Comparison of ENCODE assay signal across 9 cellular contexts in the genomic region with DNA sequence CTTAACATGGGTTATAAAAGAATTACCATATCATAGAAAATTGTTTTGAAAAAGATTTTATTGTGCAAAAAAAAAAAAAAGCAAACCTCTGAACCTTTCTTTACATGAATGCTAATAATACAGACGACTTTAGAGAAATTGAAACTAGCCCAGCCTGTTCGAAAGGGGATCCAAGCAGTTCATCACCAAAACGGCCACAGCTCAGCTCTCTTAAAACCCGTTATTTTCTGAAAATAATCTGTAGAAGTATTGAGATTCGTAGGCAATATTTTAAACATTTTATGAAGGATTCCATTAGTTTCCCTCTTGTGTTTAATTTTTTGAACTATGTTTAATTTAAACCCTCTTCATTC. TPM values are rescaled to one million over a fixed set of nuclear protein-coding genes. Genes with fewer than 3 reads are reported as not detected.
DNase-seq lines count a peak whose midpoint lies in the region; ATAC-seq, FAIRE-seq and TF ChIP-seq lines count a peak whose summit lies in the region.
"Had no signal": no experiment of that assay in that cellular context is flagged by ENCODE, and none has a peak within 500 bp of the region (broad histone marks: within the 10 kb centered on the region; RNA-seq: fewer than 3 reads in every experiment).

No MANE protein-coding gene starts in this region.

- peak; percentile 57 for ATAC-seq in GM21360 (IDR thresholded peaks at IDR 0.05; ENCODE audit: unreplicated experiment)
- ATAC-seq in HG03175 (IDR thresholded peaks at IDR 0.05; ENCODE audit: unreplicated experiment), result peak; percentile 71

- H3K27me3 ChIP-seq in brain microvascular endothelial cell (replicated peaks) (no peaks in the 10 kb centered on the region), smooth muscle cell (ENCODE audit: low read depth) (no peaks in the 10 kb centered on the region)

- H3K36me3 ChIP-seq in brain microvascular endothelial cell (replicated peaks), result no peaks in the 10 kb centered on the region
- no peaks in the 10 kb centered on the region for H3K36me3 ChIP-seq in smooth muscle cell (ENCODE audit: low read depth)

- peak overlapping the region; percentile 53 for H3K9ac ChIP-seq in smooth muscle cell (ENCODE audit: low read depth)

- H3K9me3 ChIP-seq in smooth muscle cell (replicated peaks; ENCODE audit: low read depth), result no peaks in the 10 kb centered on the region

- H3K4me1 ChIP-seq in smooth muscle cell (ENCODE audit: low read depth), result peaks cover 59% of the 10 kb centered on the region

- no peak for DNase-seq in brain microvascular endothelial cell
- DNase-seq in smooth muscle cell (lab: John Stamatoyannopoulos, UW; ENCODE audit: unreplicated experiment), result no peak
- no peak for DNase-seq in activated gamma-delta T cell treated with Interleukin-2 at 50 U/mL for 16 hours
- no peak for DNase-seq in H54 (ENCODE audit: insufficient read length, low spot score)
- DNase-seq in activated CD4-positive, CD25-positive, alpha-beta regulatory T cell (lab: John Stamatoyannopoulos, UW), result no peak
- DNase-seq in mesenteric fat pad (ENCODE audit: low spot score), result no peak

- TF ChIP-seq CTCF in brain microvascular endothelial cell (IDR thresholded peaks at IDR 0.05; ENCODE audit: low read depth, low read length, missing control alignments) (no peak), smooth muscle cell (IDR thresholded peaks at IDR 0.05; ENCODE audit: borderline replicate concordance, insufficient read depth, poor library complexity, severe bottlenecking) (no peak)

- peak overlapping the region; percentile 93 for H2AFZ ChIP-seq in smooth muscle cell (ENCODE audit: low read depth)

- peak overlapping the region; percentile 84 for H3K4me2 ChIP-seq in smooth muscle cell

- 31% methylated on average over 5 of the region's 5 CpGs for WGBS in smooth muscle cell (ENCODE audit: low lambda C conversion rate)

- no peaks in the 10 kb centered on the region for H4K20me1 ChIP-seq in smooth muscle cell (ENCODE audit: low read depth)

- peaks cover 16% of the 10 kb centered on the region for H3F3A ChIP-seq in smooth muscle cell (ENCODE audit: low read depth)

- H3K27ac ChIP-seq in brain microvascular endothelial cell (peak overlapping the region; percentile 79), smooth muscle cell (ENCODE audit: low read depth) (peak overlapping the region; percentile 82)
- H3K27ac ChIP-seq: RWPE1 had no signal

- H3K4me3 ChIP-seq in brain microvascular endothelial cell (ENCODE audit: low read depth, low read length) (peak overlapping the region; percentile 1), smooth muscle cell (peak overlapping the region; percentile 40)

- no peak for TF ChIP-seq POLR2A in H54 (IDR thresholded peaks at IDR 0.05; ENCODE audit: low read depth, low read length)

- FAIRE-seq in H54 (lab: Jason Lieb, UNC), result no peak

- in situ Hi-C loops in brain microvascular endothelial cell (cut with HindIII; ENCODE audit: low pct_ligation_motif_present, low sequenced_read_pairs), result no loop called here

- no peaks in the 10 kb centered on the region for H3K79me2 ChIP-seq in smooth muscle cell (ENCODE audit: low read depth)

RNA-seq across cellular contexts. Expression of a gene that starts 9.9 kb away (rescaled TPM):
- 0.94 and 3.2 TPM in 2 replicates for total RNA-seq in smooth muscle cell
- 0.45 and 1.1 TPM in 2 replicates for polyA plus RNA-seq in smooth muscle cell
- 22.2 TPM for total RNA-seq in mesenteric fat pad
